ENCODE assay signal across 9 cellular contexts in the genomic region with DNA sequence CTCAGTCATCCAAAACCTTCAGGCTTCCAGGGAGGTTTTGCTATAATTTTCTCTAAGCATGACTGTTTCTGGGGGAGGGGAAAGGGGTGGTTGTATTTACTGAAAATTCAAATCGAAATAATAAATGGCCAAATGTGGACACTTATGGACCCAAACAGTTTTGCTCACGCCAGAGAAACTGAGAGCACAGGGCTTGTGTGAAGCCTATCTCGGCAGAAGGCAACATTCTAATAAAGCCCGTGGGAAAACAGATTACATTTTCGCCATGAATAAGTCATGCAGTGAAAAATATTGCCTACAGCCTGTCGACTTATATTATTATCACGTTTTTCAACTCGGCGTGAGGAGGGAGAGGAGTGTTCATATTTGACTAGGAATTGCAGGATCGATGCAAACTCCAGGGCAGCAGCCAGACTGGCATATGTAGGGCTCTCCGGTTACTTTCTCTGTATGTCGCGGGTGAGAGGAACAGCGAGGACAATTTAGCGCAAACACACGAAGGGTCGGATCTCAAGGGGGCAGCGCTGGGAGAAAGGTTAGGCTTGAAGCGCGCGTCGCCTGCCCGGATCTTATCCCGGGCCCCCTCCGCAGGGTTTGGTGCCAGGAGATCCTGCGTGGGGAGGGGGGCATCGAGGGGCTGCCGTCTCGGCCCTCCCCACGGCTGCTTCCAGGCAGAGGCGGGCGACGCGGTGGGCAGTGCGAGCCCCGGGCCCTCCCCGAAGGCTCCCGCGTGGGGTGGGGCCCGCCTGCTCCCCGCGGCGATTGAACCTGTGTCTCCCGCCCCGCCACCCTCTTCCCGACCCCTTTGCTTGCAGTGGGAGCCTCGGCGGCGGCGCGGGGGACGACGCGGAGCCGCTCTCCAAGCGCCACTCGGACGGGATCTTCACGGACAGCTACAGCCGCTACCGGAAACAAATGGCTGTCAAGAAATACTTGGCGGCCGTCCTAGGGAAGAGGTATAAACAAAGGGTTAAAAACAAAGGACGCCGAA. TPM values are rescaled to one million over a fixed set of nuclear protein-coding genes. Genes with fewer than 3 reads are reported as not detected.
DNase-seq lines count a peak whose midpoint lies in the region; ATAC-seq, FAIRE-seq and TF ChIP-seq lines count a peak whose summit lies in the region.
"Had no signal": no experiment of that assay in that cellular context is flagged by ENCODE, and none has a peak within 500 bp of the region (broad histone marks: within the 10 kb centered on the region; RNA-seq: fewer than 3 reads in every experiment).

No MANE protein-coding gene starts in this region.

- intact Hi-C loops in esophagus muscularis mucosa (cut with DNase I), result no loop called here

- no peaks in the 10 kb centered on the region for H3K36me3 ChIP-seq in esophagus muscularis mucosa

- DNase-seq in GM19239 (ENCODE audit: insufficient read length, low spot score) (peak; percentile 10), NCI-H2196 treated with DMSO at 0.1 percent for 48 hours (lab: John Stamatoyannopoulos, UW; ENCODE audit: unreplicated experiment) (peak; percentile 73), esophagus muscularis mucosa (ENCODE audit: extremely low spot score) (peak; percentile 53), retinal pigment epithelial cell (ENCODE audit: low read depth) (no peak), amniotic stem cell (lab: John Stamatoyannopoulos, UW) (no peak), HPDE6-E6E7 (ENCODE audit: extremely low spot score) (no peak), dedifferentiated amniotic fluid mesenchymal stem cell (ENCODE audit: extremely low spot score) (no peak)

- peaks cover 0 to 93% (median 63%) of the 10 kb centered on the region in 4 donors for H3K27me3 ChIP-seq in esophagus muscularis mucosa

- H3K4me3 ChIP-seq in esophagus muscularis mucosa (peak overlapping the region; percentile 44 to 56 (median 52)), retinal pigment epithelial cell (ENCODE audit: low read length) (peak overlapping the region; percentile 38)

- TF ChIP-seq POLR2A in esophagus muscularis mucosa (IDR thresholded peaks at IDR 0.05; ENCODE audit: low read depth), result no peak

- 5% methylated on average over 38 of the region's 65 CpGs for WGBS in esophagus muscularis mucosa

- H3K4me1 ChIP-seq in esophagus muscularis mucosa, result peaks cover 37 to 53% (median 52%) of the 10 kb centered on the region in 4 donors

- no peak for ATAC-seq in HG03139 (IDR thresholded peaks at IDR 0.05; ENCODE audit: unreplicated experiment)

- H3K27ac ChIP-seq in esophagus muscularis mucosa (replicated peaks in 1 of 4), result no peak overlapping the region
- H3K27ac ChIP-seq: HL-60 had no signal

- TF ChIP-seq CTCF in esophagus muscularis mucosa (IDR thresholded peaks at IDR 0.05), result no peak
- TF ChIP-seq CTCF in retinal pigment epithelial cell (conservative IDR thresholded peaks at IDR 0.05; ENCODE audit: low read depth, low read length), result no peak

- no peaks in the 10 kb centered on the region for H3K9me3 ChIP-seq in esophagus muscularis mucosa

- FAIRE-seq in GM19239 (lab: Jason Lieb, UNC), result no peak

- TF ChIP-seq EP300 in esophagus muscularis mucosa (IDR thresholded peaks at IDR 0.05), result no peak

RNA-seq across cellular contexts. Expression of a gene that starts 4.3 kb away (rescaled TPM):
- total RNA-seq in esophagus muscularis mucosa, result 1 to 10 TPM; 1.2 to 4.0 (median 2.0) TPM

Comparison
In these comparisons a context has a peak if more than half of its experiments do, and no peak if none do; other contexts are left out.
1. DNase-seq: peak in GM19239 (single experiment), NCI-H2196 treated with DMSO at 0.1 percent for 48 hours (single experiment) and esophagus muscularis mucosa (single experiment); none in retinal pigment epithelial cell (single experiment), amniotic stem cell (single experiment), HPDE6-E6E7 (single experiment) and dedifferentiated amniotic fluid mesenchymal stem cell (single experiment).